ENCODE assay signal across 8 cellular contexts in genomic region chr12:19288603-19289244, GRCh38.
DNase-seq lines count a peak whose midpoint lies in the region; ATAC-seq, FAIRE-seq and TF ChIP-seq lines count a peak whose summit lies in the region.

No MANE protein-coding gene starts in this region.

- no peaks in the 10 kb centered on the region for H3F3A ChIP-seq in Loucy (ENCODE audit: low read depth)

- no peak overlapping the region for H3K9ac ChIP-seq in Loucy (ENCODE audit: low read depth, low read length, poor library complexity, severe bottlenecking)

- no peak overlapping the region for H3K27ac ChIP-seq in A549
- no peak overlapping the region for H3K27ac ChIP-seq in tibial nerve

- intact Hi-C loops in left ventricle myocardium superior (cut with micrococcal nuclease) = loop anchor here (10.0 kb wide), 1 partner anchor 104 kb away; no protein-coding TSS in a partner anchor

- TF ChIP-seq RAD21 in A549 (conservative IDR thresholded peaks at IDR 0.05 in 1 of 2, IDR thresholded peaks at IDR 0.05 in 1 of 2) = peak; percentile 64 to 67

- DNase-seq in A549 (ENCODE audit: low read depth in 1 of 2, low spot score in 1 of 2) = peak; percentile 38 to 48
- no peak for DNase-seq in left ventricle myocardium superior
- no peak for DNase-seq in tibial nerve (ENCODE audit: low spot score in 2 of 2)
- no peak for DNase-seq in GF-D8 (lab: John Stamatoyannopoulos, UW)
- no peak for DNase-seq in stimulated activated CD4-positive, alpha-beta T cell treated with anti-CD3 and anti-CD28 coated beads, Interleukin-4, amount 100 ng/mL, for 24 hours

- no peaks in the 10 kb centered on the region for H3K36me3 ChIP-seq in Loucy (ENCODE audit: insufficient read depth, low read length)
- H3K36me3 ChIP-seq in tibial nerve = peaks cover 0 to 17% (median 0%) of the 10 kb centered on the region in 3 donors

- POLR2A ChIA-PET in A549 (lab: Yijun Ruan, JAX) = no interaction called here

- H3K79me2 ChIP-seq in Loucy (ENCODE audit: insufficient read depth, low read length) = no peaks in the 10 kb centered on the region

- peak; percentile 90 for FAIRE-seq in A549 (lab: Jason Lieb, UNC)
- peak; percentile 78 for FAIRE-seq in TTC549 (lab: Jason Lieb, UNC)

- TF ChIP-seq POLR2A in A549 (IDR thresholded peaks at IDR 0.05; ENCODE audit: low read length) = no peak
- TF ChIP-seq POLR2A in tibial nerve (IDR thresholded peaks at IDR 0.05) = no peak

- ATAC-seq in A549 (peak; percentile 43 to 72; a peak in 4 of 6 replicates), left ventricle myocardium superior (peak; percentile 52)

- WGBS in A549 (ENCODE audit: missing lambda C conversion rate) = 25% methylated on average over 2 of the region's 2 CpGs
- WGBS in tibial nerve, 2 donors = 70 to 73% methylated on average over 2 of the region's 2 CpGs

- H2AFZ ChIP-seq in Loucy (ENCODE audit: low read length) = no peak overlapping the region

- no peaks in the 10 kb centered on the region for H3K27me3 ChIP-seq in Loucy (ENCODE audit: insufficient read depth, low read length, poor library complexity, severe bottlenecking)
- H3K27me3 ChIP-seq in tibial nerve = no peaks in the 10 kb centered on the region

- H3K4me3 ChIP-seq in A549 (no peak overlapping the region), Loucy (ENCODE audit: low read length, poor library complexity, severe bottlenecking) (no peak overlapping the region), tibial nerve (no peak overlapping the region)

- no peaks in the 10 kb centered on the region for H3K9me2 ChIP-seq in Loucy (replicated peaks; ENCODE audit: low read depth, low read length)

- H4K20me1 ChIP-seq in Loucy (ENCODE audit: insufficient read depth, low read length, poor library complexity, severe bottlenecking) = no peaks in the 10 kb centered on the region

- CTCF ChIA-PET in A549 (lab: Yijun Ruan, JAX) = interaction anchor here (0.7 to 2.0 kb wide), 10 partner anchors 10 to 159 kb away, joined by 3 to 14 read pairs (median 3); partner anchors contain the start of gene PLEKHA5

- no peak for TF ChIP-seq EP300 in A549 (IDR thresholded peaks at IDR 0.05)
- no peak for TF ChIP-seq EP300 in tibial nerve (IDR thresholded peaks at IDR 0.05)

- H3K9me3 ChIP-seq in A549 = no peaks in the 10 kb centered on the region
- no peaks in the 10 kb centered on the region for H3K9me3 ChIP-seq in Loucy (ENCODE audit: insufficient read depth, low read depth, low read length)
- no peaks in the 10 kb centered on the region for H3K9me3 ChIP-seq in tibial nerve

- H3K4me1 ChIP-seq in A549 (no peaks in the 10 kb centered on the region), Loucy (ENCODE audit: insufficient read depth, low read length, poor library complexity, severe bottlenecking) (peaks cover 5% of the 10 kb centered on the region), tibial nerve (peaks cover 0 to 3% (median 0%) of the 10 kb centered on the region in 4 donors)

- TF ChIP-seq CTCF in A549 (IDR thresholded peaks at IDR 0.05) = peak; percentile 73
- peak; percentile 20; the same call in 1 of the 2 replicates for TF ChIP-seq CTCF in GM12874 (IDR thresholded peaks at IDR 0.05; ENCODE audit: insufficient read depth, low read depth, low read length)
- TF ChIP-seq CTCF in Loucy (conservative IDR thresholded peaks at IDR 0.05; ENCODE audit: low read length) = peak; percentile 79
- TF ChIP-seq CTCF in tibial nerve (IDR thresholded peaks at IDR 0.05) = peak; percentile 39 to 59 (median 55)

- no peak overlapping the region for H3K4me2 ChIP-seq in A549
- no peak overlapping the region for H3K4me2 ChIP-seq in Loucy (ENCODE audit: low read depth, low read length, poor library complexity, severe bottlenecking)

TF ChIP-seq in A549, 52 proteins besides CTCF, POLR2A, EP300 and RAD21:
- no peak for TF ChIP-seq SREBF2 (IDR thresholded peaks at IDR 0.05)
- peak; percentile 98 for TF ChIP-seq HOXB5 (CRISPR knock-in tag; IDR thresholded peaks at IDR 0.05)
- TF ChIP-seq SMC3 (IDR thresholded peaks at IDR 0.05) = peak; percentile 75

Comparison
In these comparisons a context has a peak if more than half of its experiments do, and no peak if none do; other contexts are left out.
1. DNase-seq: peak in A549 (2 of 2); none in left ventricle myocardium superior (single experiment), tibial nerve (0 of 2), GF-D8 (single experiment) and stimulated activated CD4-positive, alpha-beta T cell treated with anti-CD3 and anti-CD28 coated beads, Interleukin-4, amount 100 ng/mL, for 24 hours (single experiment).
2. CTCF ChIP-seq: peak in every context shown above with its lines; median percentile 79 in Loucy; 73 in A549; 55 in tibial nerve; 20 in GM12874.